ENCODE assay signal across 1 cellular context in genomic region chr6:169915769-169916550, GRCh38.
A peak's percentile ranks its signal among the peaks of the same experiment; 100 is the strongest.
TF ChIP-seq lines count a peak whose summit lies in the region.

No MANE protein-coding gene starts in this region.

TF ChIP-seq in HepG2, 621 proteins besides CTCF, POLR2A, EP300 and RAD21 (continued from another document and continues in another):
- TF ChIP-seq PLSCR1 (CRISPR knock-in tag; IDR thresholded peaks at IDR 0.05; ENCODE audit: borderline replicate concordance) (no peak), FOXA1 (IDR thresholded peaks at IDR 0.05) (peak; percentile 71), FOXA1 (CRISPR knock-in tag; IDR thresholded peaks at IDR 0.05) (peak; percentile 79), ZNF746 (CRISPR knock-in tag; IDR thresholded peaks at IDR 0.05) (no peak), LBX2 (CRISPR knock-in tag; IDR thresholded peaks at IDR 0.05; ENCODE audit: borderline replicate concordance) (no peak), THAP9 (CRISPR knock-in tag; IDR thresholded peaks at IDR 0.05; ENCODE audit: borderline replicate concordance) (no peak), PAF1 (CRISPR knock-in tag; IDR thresholded peaks at IDR 0.05) (no peak), NONO (IDR thresholded peaks at IDR 0.05) (no peak), NONO (CRISPR knock-in tag; conservative IDR thresholded peaks at IDR 0.05) (no peak), ZNF414 (CRISPR knock-in tag; IDR thresholded peaks at IDR 0.05) (no peak), KDM1A (CRISPR knock-in tag; IDR thresholded peaks at IDR 0.05) (peak; percentile 70), ZNF282 (IDR thresholded peaks at IDR 0.05; ENCODE audit: partially characterized antibody) (no peak), MTF1 (CRISPR knock-in tag; IDR thresholded peaks at IDR 0.05) (no peak), SNAI1 (CRISPR knock-in tag; IDR thresholded peaks at IDR 0.05; ENCODE audit: borderline replicate concordance) (no peak), MYPOP (CRISPR knock-in tag; IDR thresholded peaks at IDR 0.05) (no peak), ZNF839 (CRISPR knock-in tag; IDR thresholded peaks at IDR 0.05; ENCODE audit: borderline replicate concordance) (no peak), MLX (CRISPR knock-in tag; IDR thresholded peaks at IDR 0.05) (0 out of 2 replicates have a peak, but pooled peaks have one; percentile 54), ZFY (CRISPR knock-in tag; IDR thresholded peaks at IDR 0.05) (no peak), GTF3A (CRISPR knock-in tag; conservative IDR thresholded peaks at IDR 0.05) (no peak), TBX3 (IDR thresholded peaks at IDR 0.05; ENCODE audit: borderline replicate concordance) (peak; percentile 98), RNF2 (conservative IDR thresholded peaks at IDR 0.05; ENCODE audit: low read depth) (no peak), ZNF234 (CRISPR knock-in tag; conservative IDR thresholded peaks at IDR 0.05) (no peak), NCOA5 (CRISPR knock-in tag; IDR thresholded peaks at IDR 0.05) (no peak), ZNF816 (CRISPR knock-in tag; IDR thresholded peaks at IDR 0.05; ENCODE audit: borderline replicate concordance) (peak; percentile 36; the same call in 1 of the 2 replicates), HMG20A (CRISPR knock-in tag; IDR thresholded peaks at IDR 0.05; ENCODE audit: borderline replicate concordance) (peak; percentile 78; the same call in 1 of the 2 replicates), HNRNPL (IDR thresholded peaks at IDR 0.05; ENCODE audit: low read depth, low read length) (no peak), TBX2 (CRISPR knock-in tag; IDR thresholded peaks at IDR 0.05; ENCODE audit: borderline replicate concordance) (peak; percentile 96), CHD4 (IDR thresholded peaks at IDR 0.05; ENCODE audit: borderline replicate concordance, low read length) (no peak), ZZZ3 (CRISPR knock-in tag; IDR thresholded peaks at IDR 0.05; ENCODE audit: borderline replicate concordance) (no peak), ZNF670 (CRISPR knock-in tag; IDR thresholded peaks at IDR 0.05; ENCODE audit: borderline replicate concordance) (no peak), TFAP4 (IDR thresholded peaks at IDR 0.05; ENCODE audit: borderline replicate concordance, low read depth) (0 out of 2 replicates have a peak, but pooled peaks have one; percentile 11), TARDBP (CRISPR knock-in tag; IDR thresholded peaks at IDR 0.05) (0 out of 2 replicates have a peak, but pooled peaks have one; percentile 20), MED1 (CRISPR knock-in tag; IDR thresholded peaks at IDR 0.05) (peak; percentile 44), ZBTB42 (CRISPR knock-in tag; IDR thresholded peaks at IDR 0.05) (no peak), MATR3 (CRISPR knock-in tag; IDR thresholded peaks at IDR 0.05) (no peak), MIER2 (CRISPR knock-in tag; IDR thresholded peaks at IDR 0.05) (no peak), ASH2L (IDR thresholded peaks at IDR 0.05; ENCODE audit: insufficient read length, low read depth, low read length) (no peak), ZIK1 (CRISPR knock-in tag; IDR thresholded peaks at IDR 0.05; ENCODE audit: borderline replicate concordance, low read depth) (no peak), AHR (CRISPR knock-in tag; IDR thresholded peaks at IDR 0.05) (no peak), CBFB (CRISPR knock-in tag; IDR thresholded peaks at IDR 0.05) (peak; percentile 80), RARA (CRISPR knock-in tag; IDR thresholded peaks at IDR 0.05) (peak; percentile 67), ZNF740 (CRISPR knock-in tag; IDR thresholded peaks at IDR 0.05) (no peak), PITX1 (CRISPR knock-in tag; IDR thresholded peaks at IDR 0.05) (peak; percentile 42; the same call in 1 of the 2 replicates), NR0B2 (CRISPR knock-in tag; IDR thresholded peaks at IDR 0.05) (no peak), MAFG (CRISPR knock-in tag; IDR thresholded peaks at IDR 0.05) (no peak), RBAK (CRISPR knock-in tag; IDR thresholded peaks at IDR 0.05) (peak; percentile 83), ATF7-NPFF (CRISPR knock-in tag; IDR thresholded peaks at IDR 0.05; ENCODE audit: low read depth) (no peak), CREB3 (CRISPR knock-in tag; IDR thresholded peaks at IDR 0.05) (no peak), NCOA2 (CRISPR knock-in tag; IDR thresholded peaks at IDR 0.05) (no peak), ZGPAT (CRISPR knock-in tag; IDR thresholded peaks at IDR 0.05) (0 out of 2 replicates have a peak, but pooled peaks have one; percentile 27), BCL3 (CRISPR knock-in tag; IDR thresholded peaks at IDR 0.05) (peak; percentile 95), BHLHE40 (IDR thresholded peaks at IDR 0.05; ENCODE audit: low read length) (0 out of 2 replicates have a peak, but pooled peaks have one; percentile 8), ARNTL (CRISPR knock-in tag; IDR thresholded peaks at IDR 0.05) (0 out of 2 replicates have a peak, but pooled peaks have one; percentile 5), ZBTB7A (CRISPR knock-in tag; IDR thresholded peaks at IDR 0.05) (no peak), ZNF563 (CRISPR knock-in tag; IDR thresholded peaks at IDR 0.05) (no peak), ZNF558 (CRISPR knock-in tag; IDR thresholded peaks at IDR 0.05; ENCODE audit: borderline replicate concordance) (no peak), FOXP1 (IDR thresholded peaks at IDR 0.05) (no peak), FOXP1 (CRISPR knock-in tag; IDR thresholded peaks at IDR 0.05) (peak; percentile 54; the same call in 1 of the 2 replicates), FIP1L1 (IDR thresholded peaks at IDR 0.05; ENCODE audit: borderline replicate concordance, insufficient read depth, low read depth, low read length) (no peak), ELF1 (CRISPR knock-in tag; IDR thresholded peaks at IDR 0.05) (no peak), PHF8 (CRISPR knock-in tag; IDR thresholded peaks at IDR 0.05) (no peak), ZNF503 (CRISPR knock-in tag; IDR thresholded peaks at IDR 0.05) (peak; percentile 63; the same call in 1 of the 2 replicates), SOX5 (CRISPR knock-in tag; IDR thresholded peaks at IDR 0.05; ENCODE audit: borderline replicate concordance) (0 out of 2 replicates have a peak, but pooled peaks have one; percentile 28), KMT2B (CRISPR knock-in tag; IDR thresholded peaks at IDR 0.05) (no peak)
